9 cellular contexts compared by ENCODE assay signal in genomic region chr12:14960548-14961465, GRCh38. TPM values are rescaled to one million over a fixed set of nuclear protein-coding genes. Genes with fewer than 3 reads are reported as not detected.
A peak's percentile ranks its signal among the peaks of the same experiment; 100 is the strongest.
DNase-seq lines count a peak whose midpoint lies in the region; ATAC-seq and TF ChIP-seq lines count a peak whose summit lies in the region.
"Had no signal": no experiment of that assay in that cellular context is flagged by ENCODE, and none has a peak within 500 bp of the region (broad histone marks: within the 10 kb centered on the region; RNA-seq: fewer than 3 reads in every experiment).

No MANE protein-coding gene starts in this region.

- peak overlapping the region; percentile 98 for H3K4me3 Mint-ChIP-seq in activated CD8-positive, alpha-beta T cell treated with anti-CD3 and anti-CD28 coated beads, Interleukin-2, amount 10 ng/mL, durations not matched to agents 7 days and 5 days

- peak; percentile 43 for ATAC-seq in GM21723 (IDR thresholded peaks at IDR 0.05; ENCODE audit: unreplicated experiment)
- peak; percentile 48 for ATAC-seq in activated CD8-positive, alpha-beta T cell treated with anti-CD3 and anti-CD28 coated beads, Interleukin-2, amount 10 ng/mL, durations not matched to agents 7 days and 5 days

- H3K27ac Mint-ChIP-seq in activated CD8-positive, alpha-beta T cell treated with anti-CD3 and anti-CD28 coated beads, Interleukin-2, amount 10 ng/mL, durations not matched to agents 7 days and 5 days, result peak overlapping the region; percentile 95

- DNase-seq in GF-D8 (lab: John Stamatoyannopoulos, UW) (peak; percentile 57), glomerular visceral epithelial cell (ENCODE audit: extremely low spot score) (peak; percentile 41), NCI-H187 treated with DMSO at 0.1 percent for 48 hours (lab: John Stamatoyannopoulos, UW) (no peak), UCSD-AML1 (lab: John Stamatoyannopoulos, UW; ENCODE audit: unreplicated experiment) (no peak)
- DNase-seq in activated CD8-positive, alpha-beta T cell treated with anti-CD3 and anti-CD28 coated beads, Interleukin-2, amount 10 ng/mL, durations not matched to agents 7 days and 5 days, result peak; percentile 62

- no peak for TF ChIP-seq EP300 in Ishikawa (IDR thresholded peaks at IDR 0.05; ENCODE audit: borderline replicate concordance)

- POLR2A ChIA-PET in activated CD8-positive, alpha-beta T cell treated with anti-CD3 and anti-CD28 coated beads, Interleukin-2, amount 10 ng/mL, durations not matched to agents 7 days and 5 days (lab: Charles Lee), result interaction anchor here (1.0 to 10.5 kb wide), 16 partner anchors 10 to 573 kb away, joined by 3 to 175 read pairs (median 4); partner anchors contain the start of gene ERP27

- TF ChIP-seq RAD21 in Ishikawa (IDR thresholded peaks at IDR 0.05; ENCODE audit: low read depth), result no peak

- H3K4me3 ChIP-seq in skin epidermis, result peak overlapping the region; percentile 33 to 51 (median 43)

- peak overlapping the region; percentile 49 to 95 (median 87) for H3K27ac ChIP-seq in skin epidermis

- H3K4me1 Mint-ChIP-seq in activated CD8-positive, alpha-beta T cell treated with anti-CD3 and anti-CD28 coated beads, Interleukin-2, amount 10 ng/mL, durations not matched to agents 7 days and 5 days (ENCODE audit: low read depth), result peaks cover 46% of the 10 kb centered on the region

- H3K9me3 Mint-ChIP-seq in activated CD8-positive, alpha-beta T cell treated with anti-CD3 and anti-CD28 coated beads, Interleukin-2, amount 10 ng/mL, durations not matched to agents 7 days and 5 days (ENCODE audit: insufficient read depth), result no peaks in the 10 kb centered on the region

- CTCF ChIA-PET in activated CD8-positive, alpha-beta T cell treated with anti-CD3 and anti-CD28 coated beads, Interleukin-2, amount 10 ng/mL, durations not matched to agents 7 days and 5 days (lab: Charles Lee), result interaction anchor here (1.6 to 2.4 kb wide), 4 partner anchors 8 to 190 kb away, joined by 4 to 6 read pairs (median 5); a partner anchor contains a TSS

- H3K27me3 Mint-ChIP-seq in activated CD8-positive, alpha-beta T cell treated with anti-CD3 and anti-CD28 coated beads, Interleukin-2, amount 10 ng/mL, durations not matched to agents 7 days and 5 days (ENCODE audit: low read depth), result no peaks in the 10 kb centered on the region

- peaks cover 57% of the 10 kb centered on the region for H3K36me3 Mint-ChIP-seq in activated CD8-positive, alpha-beta T cell treated with anti-CD3 and anti-CD28 coated beads, Interleukin-2, amount 10 ng/mL, durations not matched to agents 7 days and 5 days (ENCODE audit: low read depth)

TF ChIP-seq in Ishikawa, 13 proteins besides CTCF, POLR2A, EP300 and RAD21:
- TF ChIP-seq REST (IDR thresholded peaks at IDR 0.05; ENCODE audit: low read depth) (no peak), TCF12 (IDR thresholded peaks at IDR 0.05; ENCODE audit: low read depth) (no peak), TAF1 (IDR thresholded peaks at IDR 0.05; ENCODE audit: low read depth) (no peak), USF1 (IDR thresholded peaks at IDR 0.05) (no peak), CREB1 (IDR thresholded peaks at IDR 0.05; ENCODE audit: low read depth) (no peak), TEAD4 (IDR thresholded peaks at IDR 0.05) (peak; percentile 36; the same call in 1 of the 2 replicates)
TF ChIP-seq in Ishikawa: peak in this region for 1.

RNA-seq across cellular contexts. Expression of gene ARHGDIB, which starts 0.6 kb away (rescaled TPM):
- total RNA-seq in activated CD8-positive, alpha-beta T cell treated with anti-CD3 and anti-CD28 coated beads, Interleukin-2, amount 10 ng/mL, durations not matched to agents 7 days and 5 days, result 1,000 to 10,000 TPM; 1,528 to 1,576 TPM

RNA-seq across cellular contexts. Expression of gene PDE6H, which starts 12.0 kb away (rescaled TPM):
- total RNA-seq in activated CD8-positive, alpha-beta T cell treated with anti-CD3 and anti-CD28 coated beads, Interleukin-2, amount 10 ng/mL, durations not matched to agents 7 days and 5 days, result under 1 TPM in 1 of 2 experiments, not detected in 1; 0.40 TPM
- total RNA-seq: T-helper 1 cell treated with Interleukin-12 subunit alpha and Interleukin-12 subunit beta and Interleukin-4 antibody, amounts not matched to agents 30 ng/mL and 1 ng/mL, for 36 hours had no signal

RNA-seq across cellular contexts. Expression of gene ERP27, which starts 22.5 kb away (rescaled TPM):
- total RNA-seq in activated CD8-positive, alpha-beta T cell treated with anti-CD3 and anti-CD28 coated beads, Interleukin-2, amount 10 ng/mL, durations not matched to agents 7 days and 5 days, result 1 to 10 TPM; 7.9 to 8.7 TPM

Comparison
In these comparisons a context has a peak if more than half of its experiments do, and no peak if none do; other contexts are left out.
1. DNase-seq: peak in GF-D8 (single experiment), activated CD8-positive, alpha-beta T cell treated with anti-CD3 and anti-CD28 coated beads, Interleukin-2, amount 10 ng/mL, durations not matched to agents 7 days and 5 days (single experiment) and glomerular visceral epithelial cell (single experiment); none in NCI-H187 treated with DMSO at 0.1 percent for 48 hours (single experiment) and UCSD-AML1 (single experiment).